Comparison of ENCODE assay signal across 8 cellular contexts in the genomic region with DNA sequence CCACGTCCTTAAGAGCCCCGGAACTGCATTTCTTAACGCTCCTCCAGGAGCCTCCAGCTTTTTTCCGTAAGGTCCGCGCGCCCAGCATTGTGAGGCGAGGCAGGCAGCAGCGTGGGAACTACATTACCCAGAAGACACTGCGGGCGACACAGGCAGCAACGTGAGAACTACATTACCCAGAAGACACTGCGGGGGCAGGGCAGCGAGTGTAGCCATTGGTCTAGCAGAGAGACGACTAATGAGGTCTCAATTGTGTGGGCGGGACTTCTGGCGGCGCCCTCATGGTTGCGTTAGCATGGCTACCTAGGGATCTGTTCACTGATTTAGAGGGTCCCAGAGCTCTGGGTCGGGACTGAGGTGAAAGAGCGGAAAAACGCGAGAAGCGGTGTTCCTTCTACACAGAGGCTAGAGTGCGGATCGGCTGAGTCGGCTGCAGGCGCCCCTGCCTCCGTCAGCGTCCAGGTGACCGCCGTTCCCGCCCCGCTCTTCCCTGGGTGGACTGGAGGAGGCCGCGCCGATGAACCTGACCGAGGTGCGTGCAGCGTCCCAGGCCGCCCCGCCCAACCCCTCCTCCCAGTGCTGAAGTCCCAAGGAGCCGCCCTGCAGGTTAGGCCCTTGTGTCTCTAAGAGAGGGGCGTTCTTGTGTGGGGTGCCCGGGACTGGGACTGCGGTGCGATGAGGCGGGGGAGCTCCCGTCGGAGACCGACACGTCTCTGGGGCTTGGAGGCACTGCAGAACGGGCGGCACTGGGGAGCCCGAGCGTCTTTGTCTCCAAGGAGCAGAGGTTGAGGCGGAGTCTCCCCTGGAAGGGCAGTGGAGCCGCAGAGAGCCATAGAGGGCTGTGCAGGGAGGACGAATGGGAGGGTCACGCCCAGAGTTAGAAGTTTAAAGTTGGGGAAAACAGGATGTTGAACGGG. TPM values are rescaled to one million over a fixed set of nuclear protein-coding genes. Genes with fewer than 3 reads are reported as not detected.
DNase-seq lines count a peak whose midpoint lies in the region; ATAC-seq and TF ChIP-seq lines count a peak whose summit lies in the region.

A gene (plus strand): TSS at position 264 of the 917 bp plus-strand sequence. CDS start 254 bp downstream, at position 518.

- H3K36me3 ChIP-seq in lung (ENCODE audit: control insufficient read depth in 2 of 2, insufficient read depth in 2 of 2, low read length in 2 of 2), result peaks cover 2 to 5% of the 10 kb centered on the region in 2 donors

- DNase-seq in COLO668 (lab: John Stamatoyannopoulos, UW; ENCODE audit: unreplicated experiment), result peak; percentile 96
- peak; percentile 100 for DNase-seq in HT-29 (ENCODE audit: low spot score)
- DNase-seq in NK-92 treated with Interleukin-12 subunit alpha and Interleukin-12 subunit beta, amount 100 ng/mL, for 24 hours (lab: John Stamatoyannopoulos, UW), result peak; percentile 96
- peak; percentile 88 to 96 for DNase-seq in activated CD8-positive, alpha-beta memory T cell treated with anti-CD3 and anti-CD28 coated beads for 1 hour (ENCODE audit: extremely low read depth in 1 of 2, low read depth in 1 of 2)
- DNase-seq in effector CD8-positive, alpha-beta T cell (lab: John Stamatoyannopoulos, UW), result peak; percentile 95
- peak; percentile 99 for DNase-seq in lung (ENCODE audit: low spot score)
- DNase-seq in stimulated activated CD4-positive, alpha-beta T cell treated with anti-CD3 and anti-CD28 coated beads, TNF-alpha, amount 100 ng/mL, for 24 hours (ENCODE audit: low read depth in 3 of 3), result peak; percentile 90 to 99 (median 94)

- ATAC-seq in GM21360 (IDR thresholded peaks at IDR 0.05; ENCODE audit: unreplicated experiment) (peak; percentile 90), lung (ENCODE audit: insufficient read depth, low FRiP score) (peak; percentile 99)

- peaks cover 0 to 23% of the 10 kb centered on the region in 2 donors for H3K9me3 ChIP-seq in lung (ENCODE audit: control insufficient read depth in 2 of 2, insufficient read depth in 1 of 2, low read length in 1 of 2)

- H3K27me3 ChIP-seq in lung (ENCODE audit: control insufficient read depth, insufficient read depth), result no peaks in the 10 kb centered on the region

- no peak for TF ChIP-seq CTCF in lung (IDR thresholded peaks at IDR 0.05; ENCODE audit: control extremely low read depth, extremely low read depth)

- peak within 1 kb of the TSS; percentile 27 to 73 for H3K27ac ChIP-seq in lung (ENCODE audit: low read depth in 1 of 2, low read length in 1 of 2)

- H3K4me1 ChIP-seq in lung (ENCODE audit: control insufficient read depth in 2 of 2, insufficient read depth in 2 of 2, low read length in 2 of 2), result peaks cover 2 to 4% of the 10 kb centered on the region in 2 donors

- peak within 1 kb of the TSS; percentile 77 for H3K4me3 ChIP-seq in lung

- WGBS in lung, 2 donors, result 1% methylated on average over 54 to 61 of the region's 61 CpGs

RNA-seq across cellular contexts. Expression of the gene that starts here (rescaled TPM):
- total RNA-seq in HT-29 (2014; rRNA removed; shearing (Covaris generic)), result 22.9 and 27.6 TPM in 2 replicates
- total RNA-seq in lung, result 10 to 100 TPM; 10.6 to 14.6 TPM
- polyA plus RNA-seq in lung, result 1 to 10 TPM; 4.0 to 8.8 TPM

Comparison
In these comparisons a context has a peak if more than half of its experiments do, and no peak if none do; other contexts are left out.
1. Peak in every context shown above with its lines: DNase-seq, ATAC-seq, H3K4me3 ChIP-seq and H3K27ac ChIP-seq.